ENCODE assay signal across 27 cellular contexts in the genomic region with DNA sequence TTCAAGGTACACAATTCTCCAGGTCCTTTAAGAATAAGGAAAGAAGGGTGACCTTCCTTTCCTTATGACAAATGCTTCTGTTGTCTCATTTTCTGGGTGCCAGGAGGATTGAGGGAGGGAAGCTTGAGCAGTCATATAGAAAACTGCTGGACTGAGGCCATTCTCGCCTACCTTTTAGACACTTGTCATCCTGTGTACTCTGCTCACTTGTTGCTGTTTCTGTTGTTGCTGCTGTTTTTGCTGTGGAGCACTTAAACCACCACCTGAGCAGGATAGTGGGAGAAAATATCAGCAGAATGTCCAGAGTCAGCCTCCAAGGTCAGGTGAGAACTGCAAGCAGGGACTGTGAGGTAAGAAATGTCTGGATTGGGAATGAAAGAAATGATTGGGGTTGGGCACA. TPM values are rescaled to one million over a fixed set of nuclear protein-coding genes. Genes with fewer than 3 reads are reported as not detected.
DNase-seq lines count a peak whose midpoint lies in the region; ATAC-seq and TF ChIP-seq lines count a peak whose summit lies in the region.
"Had no signal": no experiment of that assay in that cellular context is flagged by ENCODE, and none has a peak within 500 bp of the region (broad histone marks: within the 10 kb centered on the region; RNA-seq: fewer than 3 reads in every experiment).

No MANE protein-coding gene starts in this region.

- no peak overlapping the region for H3K56ac ChIP-seq in IMR-90 (ENCODE audit: extremely low read depth, insufficient read depth, low read length)

- no peaks in the 10 kb centered on the region for H3K36me3 ChIP-seq in IMR-90 (ENCODE audit: control insufficient read depth, insufficient read depth, low read length)
- H3K36me3 ChIP-seq in thyroid gland = no peaks in the 10 kb centered on the region
- H3K36me3 ChIP-seq in hepatocyte (replicated peaks; ENCODE audit: insufficient read depth, low read depth) = no peaks in the 10 kb centered on the region
- H3K36me3 ChIP-seq: BE2C, BLaER1 had no signal

- TF ChIP-seq POLR2A in IMR-90 (IDR thresholded peaks at IDR 0.05; ENCODE audit: low read depth, low read length) = no peak
- TF ChIP-seq POLR2A in thyroid gland (IDR thresholded peaks at IDR 0.05) = no peak

- H2BK5ac ChIP-seq in IMR-90 (ENCODE audit: low read depth, low read length, poor library complexity, severe bottlenecking) = no peak overlapping the region

- H3K4me1 ChIP-seq in IMR-90 (ENCODE audit: control insufficient read depth, insufficient read depth, low read length) (peaks cover 29% of the 10 kb centered on the region), thyroid gland (peaks cover 0 to 12% of the 10 kb centered on the region in 2 donors), hepatocyte (ENCODE audit: insufficient read depth) (no peaks in the 10 kb centered on the region)

- H3K27me3 ChIP-seq in IMR-90 (ENCODE audit: control insufficient read depth, insufficient read depth, low read length) = peaks cover 20% of the 10 kb centered on the region
- no peaks in the 10 kb centered on the region for H3K27me3 ChIP-seq in thyroid gland
- H3K27me3 ChIP-seq in hepatocyte = peaks cover 17% of the 10 kb centered on the region
- H3K27me3 ChIP-seq: BE2C, BLaER1 had no signal

- in situ Hi-C loops in IMR-90 (cut with MboI; ENCODE audit: low sequenced_read_pairs) = no loop called here

- H3K27ac ChIP-seq in IMR-90 (ENCODE audit: insufficient read depth, low read length) (no peak overlapping the region), thyroid gland (peak overlapping the region; percentile 24 to 70 (median 49)), hepatocyte (no peak overlapping the region)
- H3K27ac ChIP-seq: BLaER1 had no signal

- no peak overlapping the region for H2BK15ac ChIP-seq in IMR-90 (ENCODE audit: low read depth, low read length)

- CTCF ChIA-PET in IMR-90 (lab: Yijun Ruan, JAX) = interaction anchor here (1.3 kb wide), 1 partner anchor 13 kb away, joined by 3 read pairs; no protein-coding TSS in a partner anchor

- dilution Hi-C loops in IMR-90 (cut with HindIII; ENCODE audit: low sequenced_read_pairs, unreplicated experiment) = no loop called here

- H3K9me3 ChIP-seq in IMR-90 (ENCODE audit: control insufficient read depth, insufficient read depth, low read length) (no peaks in the 10 kb centered on the region), thyroid gland (no peaks in the 10 kb centered on the region), hepatocyte (ENCODE audit: low read depth) (no peaks in the 10 kb centered on the region)
- H3K9me3 ChIP-seq: BE2C, BLaER1 had no signal

- ATAC-seq in IMR-90 (ENCODE audit: low read depth) (no peak), HG03460 (IDR thresholded peaks at IDR 0.05; ENCODE audit: unreplicated experiment) (no peak), GM19395 (IDR thresholded peaks at IDR 0.05; ENCODE audit: unreplicated experiment) (no peak)
- ATAC-seq: GM12878 had no signal

- no peak overlapping the region for H2BK20ac ChIP-seq in IMR-90 (ENCODE audit: low read depth, low read length)

- H2AK9ac ChIP-seq in IMR-90 (replicated peaks; ENCODE audit: low read depth, low read length, poor library complexity) = no peak overlapping the region

- H4K5ac ChIP-seq in IMR-90 (ENCODE audit: low read depth, low read length) = no peak overlapping the region

- H4K8ac ChIP-seq in IMR-90 (ENCODE audit: low read depth in 2 of 2, low read length in 2 of 2) = no peak overlapping the region

- no peak for DNase-seq in IMR-90
- DNase-seq in kidney tubule cell (ENCODE audit: low spot score) = peak; percentile 23
- DNase-seq in thyroid gland = peak; percentile 71 to 78
- no peak for DNase-seq in hepatocyte (ENCODE audit: low spot score)
- DNase-seq: 8988T; ACHN; BE2C; C1 segment of cervical spinal cord; CD4-positive, alpha-beta memory T cell; CD4-positive, CD25-positive, alpha-beta regulatory T cell; CD8-positive, alpha-beta memory T cell; COR-L47; DMS 273 treated with DMSO at 0.1 percent for 48 hours; DMS153; DMS53; DMS79; DND-41; EL; GDM1 had no signal

- no peaks in the 10 kb centered on the region for H3K79me1 ChIP-seq in IMR-90 (ENCODE audit: low read depth in 1 of 2, low read length in 2 of 2)

- peaks cover 17% of the 10 kb centered on the region for H3K9me1 ChIP-seq in IMR-90 (ENCODE audit: insufficient read depth, low read length)

- no peak overlapping the region for H3K4ac ChIP-seq in IMR-90 (ENCODE audit: low read depth, low read length)

- H2AK5ac ChIP-seq in IMR-90 (ENCODE audit: low read depth, low read length) = no peak overlapping the region

- no peaks in the 10 kb centered on the region for H3K9me2 ChIP-seq in hepatocyte (replicated peaks; ENCODE audit: insufficient read depth)

- no peaks in the 10 kb centered on the region for H4K20me1 ChIP-seq in IMR-90 (ENCODE audit: insufficient read depth, low read length)
- H4K20me1 ChIP-seq in hepatocyte (ENCODE audit: insufficient read depth, poor library complexity, severe bottlenecking) = no peaks in the 10 kb centered on the region
- H4K20me1 ChIP-seq: BLaER1 had no signal

- no TSS peak for BruUV-seq in IMR-90 (replicated peaks; lab: Mats Ljungman, UMichigan)

- WGBS in IMR-90 (ENCODE audit: extremely low coverage in 2 of 2, insufficient read length in 1 of 2), 2 experiments = no CpG with 5 or more reads among the region's 1 CpG
- 17 to 32% methylated on average over 1 of the region's 1 CpG for WGBS in thyroid gland, 2 donors
- 97% methylated on average over 1 of the region's 1 CpG for WGBS in hepatocyte (ENCODE audit: low lambda C conversion rate, missing lambda C conversion rate)

- peak overlapping the region; percentile 59; the same call in 1 of the 2 replicates for H3K23ac ChIP-seq in IMR-90 (ENCODE audit: low read depth, low read length)

- H3K79me2 ChIP-seq in hepatocyte = no peaks in the 10 kb centered on the region

- no peak overlapping the region for H3K4me3 ChIP-seq in IMR-90 (ENCODE audit: insufficient read depth, low read depth, low read length)
- H3K4me3 ChIP-seq in thyroid gland (replicated peaks in 1 of 3) = no peak overlapping the region
- no peak overlapping the region for H3K4me3 ChIP-seq in hepatocyte
- H3K4me3 ChIP-seq: BLaER1, GM12878 had no signal

- intact Hi-C loops in IMR-90 (cut with micrococcal nuclease) (no loop called here), thyroid gland (cut with DNase I) (loop anchor here (5.0 kb wide), 1 partner anchor 181 kb away; no protein-coding TSS in a partner anchor)

- H3K18ac ChIP-seq in IMR-90 (ENCODE audit: low read depth, low read length) = no peak overlapping the region

- TF ChIP-seq RAD21 in IMR-90 (IDR thresholded peaks at IDR 0.05; ENCODE audit: low read length) = no peak

- no peak overlapping the region for H3K4me2 ChIP-seq in IMR-90 (ENCODE audit: low read depth, low read length)
- H3K4me2 ChIP-seq in hepatocyte = no peak overlapping the region
- H3K4me2 ChIP-seq: BLaER1 had no signal

- no peak for TF ChIP-seq CTCF in IMR-90 (conservative IDR thresholded peaks at IDR 0.05; ENCODE audit: low read depth, low read length)
- TF ChIP-seq CTCF in thyroid gland (IDR thresholded peaks at IDR 0.05) = no peak
- no peak for TF ChIP-seq CTCF in hepatocyte (IDR thresholded peaks at IDR 0.05; ENCODE audit: poor library complexity)

- no peak overlapping the region for H3K14ac ChIP-seq in IMR-90 (replicated peaks; ENCODE audit: low read depth, low read length)

- H2AFZ ChIP-seq in IMR-90 (replicated peaks; ENCODE audit: low read length, poor library complexity) (no peak overlapping the region), hepatocyte (no peak overlapping the region)

- H3K9ac ChIP-seq in IMR-90 (ENCODE audit: low read depth, low read length) = no peak overlapping the region
- H3K9ac ChIP-seq: BLaER1 had no signal

- no peak overlapping the region for H4K91ac ChIP-seq in IMR-90 (ENCODE audit: insufficient read depth, low read depth, low read length)

- no peak overlapping the region for H2BK120ac ChIP-seq in IMR-90 (ENCODE audit: low read depth, low read length)

- POLR2A ChIA-PET in IMR-90 (lab: Charles Lee; ENCODE audit: unreplicated experiment) = no interaction called here

TF ChIP-seq in IMR-90, 13 proteins besides CTCF, POLR2A, EP300 and RAD21 (continues in another document):
- TF ChIP-seq NFE2L2 (IDR thresholded peaks at IDR 0.05; ENCODE audit: low read depth, low read length) (no peak), MXI1 (IDR thresholded peaks at IDR 0.05; ENCODE audit: borderline replicate concordance, low read depth, low read length) (no peak)

RNA-seq across cellular contexts. Expression of a gene that starts 2.8 kb away (rescaled TPM):
- total RNA-seq in IMR-90 (2012; rRNA removed) (not detected in 2 replicates), thyroid gland (1 to 10 TPM in 2 of 4 donors, under 1 TPM in 1, not detected in 1; 0.33 to 2.1 (median 1.1) TPM), hepatocyte (not detected in 2 replicates)
- polyA plus RNA-seq in IMR-90 (2012; rRNA removed) (not detected in 2 replicates), hepatocyte (not detected in 2 replicates)
- not detected in 2 replicates for polyA plus RNA-seq in IMR-90 (2012; cell fraction: cytosol; rRNA removed)
- polyA plus RNA-seq in IMR-90 (2012; cell fraction: nucleus; rRNA removed; ENCODE audit: low replicate concordance) = not detected in 2 replicates
- total RNA-seq: CD4-positive, alpha-beta memory T cell; CD4-positive, CD25-positive, alpha-beta regulatory T cell; CD8-positive, alpha-beta memory T cell; Daoy; G401; GM12878 had no signal
- polyA plus RNA-seq: AG04450; CD14-positive monocyte; CD4-positive, alpha-beta memory T cell; CD4-positive, CD25-positive, alpha-beta regulatory T cell; CD8-positive, alpha-beta memory T cell; GM12878 had no signal

RNA-seq across cellular contexts. Expression of a gene that starts 4.2 kb away (rescaled TPM):
- total RNA-seq in IMR-90 (2012; rRNA removed) = under 0.01 TPM in 1 of 2 replicates, not detected in the other
- polyA plus RNA-seq in IMR-90 (2012; rRNA removed) = 0.07 and 0.15 TPM in 2 replicates
- polyA plus RNA-seq in IMR-90 (2012; cell fraction: cytosol; rRNA removed) = 0.04 and 0.08 TPM in 2 replicates
- 0.26 and 0.29 TPM in 2 replicates for polyA plus RNA-seq in IMR-90 (2012; cell fraction: nucleus; rRNA removed; ENCODE audit: low replicate concordance)
- 1 to 10 TPM in 1 of 4 donors, under 1 TPM in 2, not detected in 1; 0.22 to 1.6 (median 0.54) TPM for total RNA-seq in thyroid gland
- total RNA-seq in hepatocyte = not detected in 2 replicates
- polyA plus RNA-seq in hepatocyte = not detected in 2 replicates
- total RNA-seq: CD4-positive, CD25-positive, alpha-beta regulatory T cell; Daoy; G401; GM12878 had no signal
- polyA plus RNA-seq: CD14-positive monocyte; CD4-positive, alpha-beta memory T cell; CD8-positive, alpha-beta memory T cell had no signal

RNA-seq across cellular contexts. Expression of a gene that starts 15.2 kb away (rescaled TPM):
- total RNA-seq in IMR-90 (2012; rRNA removed) = under 0.01 TPM in 1 of 2 replicates, not detected in the other
- polyA plus RNA-seq in IMR-90 (2012; rRNA removed) = 0.15 and 0.17 TPM in 2 replicates
- 0.14 TPM in 1 of 2 replicates, not detected in the other for polyA plus RNA-seq in IMR-90 (2012; cell fraction: cytosol; rRNA removed)
- polyA plus RNA-seq in IMR-90 (2012; cell fraction: nucleus; rRNA removed; ENCODE audit: low replicate concordance) = 0.34 and 0.49 TPM in 2 replicates
- total RNA-seq in thyroid gland = under 1 TPM; 0.33 to 0.98 (median 0.80) TPM
- total RNA-seq in hepatocyte = 0.20 TPM in 1 of 2 replicates, not detected in the other
- polyA plus RNA-seq in hepatocyte = not detected in 2 replicates
- total RNA-seq: CD4-positive, alpha-beta memory T cell; GM12878 had no signal
- polyA plus RNA-seq: CD14-positive monocyte; CD4-positive, alpha-beta memory T cell; CD8-positive, alpha-beta memory T cell had no signal

RNA-seq across cellular contexts. Expression of a gene that starts 30.2 kb away (rescaled TPM):
- total RNA-seq in IMR-90 (2012; rRNA removed) (not detected in 2 replicates), thyroid gland (1 to 10 TPM; 1.1 to 2.5 (median 2.0) TPM), hepatocyte (1.4 and 2.9 TPM in 2 replicates)
- polyA plus RNA-seq in IMR-90 (2012; rRNA removed) (0.22 and 0.30 TPM in 2 replicates), hepatocyte (1.0 and 2.6 TPM in 2 replicates)
- polyA plus RNA-seq in IMR-90 (2012; cell fraction: cytosol; rRNA removed) = 0.09 and 0.68 TPM in 2 replicates
- polyA plus RNA-seq in IMR-90 (2012; cell fraction: nucleus; rRNA removed; ENCODE audit: low replicate concordance) = 4.3 and 7.7 TPM in 2 replicates
- total RNA-seq: G401 had no signal

RNA-seq across cellular contexts. Expression of a gene that starts 44.9 kb away (rescaled TPM):
- 70.4 and 80.5 TPM in 2 replicates for total RNA-seq in IMR-90 (2012; rRNA removed)
- polyA plus RNA-seq in IMR-90 (2012; rRNA removed) = 160 and 164 TPM in 2 replicates
- 146 and 152 TPM in 2 replicates for polyA plus RNA-seq in IMR-90 (2012; cell fraction: cytosol; rRNA removed)
- polyA plus RNA-seq in IMR-90 (2012; cell fraction: nucleus; rRNA removed; ENCODE audit: low replicate concordance) = 160 and 315 TPM in 2 replicates
- total RNA-seq in thyroid gland = 100 to 1,000 TPM in 3 of 4 donors, 10 to 100 TPM in 1; 92.9 to 151 (median 116) TPM
- 71.4 and 96.8 TPM in 2 replicates for total RNA-seq in hepatocyte
- polyA plus RNA-seq in hepatocyte = 111 and 131 TPM in 2 replicates

Comparison
In these comparisons a context has a peak if more than half of its experiments do, and no peak if none do; other contexts are left out.
1. DNase-seq: peak in kidney tubule cell (single experiment) and thyroid gland (2 of 2); none in IMR-90 (single experiment) and hepatocyte (single experiment).
2. H3K27ac ChIP-seq: peak in thyroid gland (3 of 3); none in IMR-90 (single experiment) and hepatocyte (single experiment).